Comparison of ENCODE assay signal across 8 cellular contexts in the genomic region with DNA sequence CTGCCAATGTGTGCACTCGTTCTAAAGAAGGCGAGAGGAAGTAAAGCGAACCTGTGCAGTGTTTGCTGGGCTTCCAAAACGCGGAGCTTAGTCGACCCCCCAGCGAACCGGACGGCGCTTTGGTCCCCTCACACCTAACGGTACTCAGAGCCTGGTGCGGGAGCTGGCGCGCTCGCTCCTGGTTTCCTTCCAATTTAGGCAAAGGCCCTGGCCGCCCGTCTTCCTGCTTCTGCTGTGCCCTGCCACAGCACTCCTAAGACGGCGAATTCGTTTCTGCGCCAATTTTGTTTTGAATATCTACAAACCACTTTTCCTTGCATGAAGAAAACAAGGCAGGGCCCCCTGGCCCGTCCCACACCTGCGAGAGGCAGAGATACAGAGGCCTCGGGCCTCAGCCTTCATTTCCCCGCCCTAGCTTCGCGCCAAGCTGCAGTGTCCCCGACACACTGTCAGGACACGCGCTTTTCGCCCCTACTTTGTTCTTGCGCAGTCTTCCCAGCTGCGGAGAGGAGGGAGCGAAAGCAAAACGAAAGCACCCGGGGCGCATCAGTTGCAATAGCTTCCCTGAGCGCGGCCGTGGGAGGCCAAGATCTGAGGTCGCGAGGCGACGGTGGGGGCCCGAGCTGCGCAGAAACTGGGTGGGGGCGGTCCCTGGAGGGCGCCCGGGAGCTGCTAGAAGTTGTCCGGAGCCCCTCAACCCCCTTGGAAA.
A peak's percentile ranks its signal among the peaks of the same experiment; 100 is the strongest.
DNase-seq lines count a peak whose midpoint lies in the region; ATAC-seq and TF ChIP-seq lines count a peak whose summit lies in the region.

No MANE protein-coding gene starts in this region.

- H3K9me3 ChIP-seq in CD8-positive, alpha-beta T cell (ENCODE audit: low read length) = no peaks in the 10 kb centered on the region

- CTCF ChIA-PET in CD8-positive, alpha-beta T cell (lab: Charles Lee) = interaction anchor here (1.0 to 8.9 kb wide), 5 partner anchors 43 to 784 kb away, joined by 3 to 112 read pairs (median 14); partner anchors contain the start of gene TRIM13

- no peaks in the 10 kb centered on the region for H3K9me3 Mint-ChIP-seq in CD8-positive, alpha-beta T cell
- no peaks in the 10 kb centered on the region for H3K9me3 Mint-ChIP-seq in stimulated activated naive CD8-positive, alpha-beta T cell treated with anti-CD3 and anti-CD28 coated beads, Interleukin-15, amount 100 ng/mL, for 72 hours

- POLR2A ChIA-PET in CD8-positive, alpha-beta T cell (lab: Charles Lee) = interaction anchor here (1.8 to 8.2 kb wide), 8 partner anchors 10 to 783 kb away, joined by 6 to 164 read pairs (median 10); partner anchors contain the start of genes RNASEH2B and TRIM13

- H3K4me3 Mint-ChIP-seq in CD8-positive, alpha-beta T cell = peak overlapping the region; percentile 90
- H3K4me3 Mint-ChIP-seq in stimulated activated naive CD8-positive, alpha-beta T cell treated with anti-CD3 and anti-CD28 coated beads, Interleukin-15, amount 100 ng/mL, for 72 hours = peak overlapping the region; percentile 79 to 93

- intact Hi-C loops in CD8-positive, alpha-beta T cell (cut with DNase I, micrococcal nuclease) = loop anchor here (5.0 to 10.0 kb wide), 3 partner anchors 190 to 1888 kb away; partner anchors contain the start of genes DHRS12 (in 2 of the 2), ALG11 (in 1 of the 2), ATP7B (in 1 of the 2) and SPRYD7 (in 1 of the 2)

- H3K36me3 ChIP-seq in CD8-positive, alpha-beta T cell (ENCODE audit: insufficient read depth, low read length) = no peaks in the 10 kb centered on the region

- H3K4me3 ChIP-seq in CD8-positive, alpha-beta T cell (ENCODE audit: low read depth, low read length) = peak overlapping the region; percentile 87
- peak overlapping the region; percentile 62 for H3K4me3 ChIP-seq in choroid plexus epithelial cell (ENCODE audit: low read depth, low read length)

- peak overlapping the region; percentile 97 for H3K27ac Mint-ChIP-seq in CD8-positive, alpha-beta T cell
- peak overlapping the region in 1 of 2 donors; percentile 95 for H3K27ac Mint-ChIP-seq in stimulated activated naive CD8-positive, alpha-beta T cell treated with anti-CD3 and anti-CD28 coated beads, Interleukin-15, amount 100 ng/mL, for 72 hours

- H3K36me3 Mint-ChIP-seq in CD8-positive, alpha-beta T cell = peaks cover 4% of the 10 kb centered on the region

- ATAC-seq in CD8-positive, alpha-beta T cell = no peak
- no peak for ATAC-seq in stimulated activated naive CD8-positive, alpha-beta T cell treated with anti-CD3 and anti-CD28 coated beads, Interleukin-15, amount 100 ng/mL, for 72 hours
- no peak for ATAC-seq in GM21786 (IDR thresholded peaks at IDR 0.05; ENCODE audit: unreplicated experiment)

- H3K4me1 ChIP-seq in CD8-positive, alpha-beta T cell (ENCODE audit: insufficient read depth, low read length) = peaks cover 52% of the 10 kb centered on the region

- peaks cover 48% of the 10 kb centered on the region for H3K27me3 ChIP-seq in CD8-positive, alpha-beta T cell (ENCODE audit: insufficient read depth, low read length)

- H3K4me1 Mint-ChIP-seq in CD8-positive, alpha-beta T cell (ENCODE audit: low read depth) = peaks cover 57% of the 10 kb centered on the region
- H3K4me1 Mint-ChIP-seq in stimulated activated naive CD8-positive, alpha-beta T cell treated with anti-CD3 and anti-CD28 coated beads, Interleukin-15, amount 100 ng/mL, for 72 hours = peaks cover 78% of the 10 kb centered on the region

- DNase-seq in CD8-positive, alpha-beta T cell = peak in 4 of 7 experiments; percentile 49 to 64 (median 54)
- DNase-seq in T-helper 9 cell (peak; percentile 40), choroid plexus epithelial cell (ENCODE audit: low read depth) (peak; percentile 76), lung microvascular endothelial cell (ENCODE audit: low read depth in 2 of 2) (peak; percentile 40 to 62), NCI-H2196 (lab: John Stamatoyannopoulos, UW; ENCODE audit: unreplicated experiment) (no peak), NCI-H2081 (lab: John Stamatoyannopoulos, UW) (no peak)
- peak; percentile 50 to 53 for DNase-seq in stimulated activated naive CD8-positive, alpha-beta T cell treated with anti-CD3 and anti-CD28 coated beads, Interleukin-15, amount 100 ng/mL, for 72 hours

- no peak overlapping the region for H3K27ac ChIP-seq in CD8-positive, alpha-beta T cell (ENCODE audit: low read depth, low read length)

- H3K27me3 Mint-ChIP-seq in CD8-positive, alpha-beta T cell (ENCODE audit: low read depth) = peaks cover 44% of the 10 kb centered on the region
- peaks cover 56% of the 10 kb centered on the region for H3K27me3 Mint-ChIP-seq in stimulated activated naive CD8-positive, alpha-beta T cell treated with anti-CD3 and anti-CD28 coated beads, Interleukin-15, amount 100 ng/mL, for 72 hours

- TF ChIP-seq CTCF in CD8-positive, alpha-beta T cell (IDR thresholded peaks at IDR 0.05) = no peak
- no peak for TF ChIP-seq CTCF in choroid plexus epithelial cell (conservative IDR thresholded peaks at IDR 0.05; ENCODE audit: low read depth, low read length)

Comparison
In these comparisons a context has a peak if more than half of its experiments do, and no peak if none do; other contexts are left out.
1. DNase-seq: peak in CD8-positive, alpha-beta T cell (4 of 7), T-helper 9 cell (single experiment), choroid plexus epithelial cell (single experiment), lung microvascular endothelial cell (2 of 2) and stimulated activated naive CD8-positive, alpha-beta T cell treated with anti-CD3 and anti-CD28 coated beads, Interleukin-15, amount 100 ng/mL, for 72 hours (2 of 2); none in NCI-H2196 (single experiment) and NCI-H2081 (0 of 2).